Comparison of ENCODE assay signal across 11 cellular contexts in genomic region chr22:41668971-41669911, GRCh38. TPM values are rescaled to one million over a fixed set of nuclear protein-coding genes. Genes with fewer than 3 reads are reported as not detected.
DNase-seq lines count a peak whose midpoint lies in the region; ATAC-seq, FAIRE-seq and TF ChIP-seq lines count a peak whose summit lies in the region.
"Had no signal": no experiment of that assay in that cellular context is flagged by ENCODE, and none has a peak within 500 bp of the region (broad histone marks: within the 10 kb centered on the region; RNA-seq: fewer than 3 reads in every experiment).

No MANE protein-coding gene starts in this region.

- H3K4me1 ChIP-seq in GM12878 (ENCODE audit: control insufficient read depth, insufficient read depth, low read length): peaks cover 3% of the 10 kb centered on the region; the same call in 1 of the 2 replicates

- no peaks in the 10 kb centered on the region for H3K9me3 ChIP-seq in GM12878 (replicated peaks; ENCODE audit: control insufficient read depth, insufficient read depth, low read length)
- H3K9me3 ChIP-seq: thoracic aorta had no signal

- TF ChIP-seq EP300 in GM12878 (IDR thresholded peaks at IDR 0.05; ENCODE audit: borderline replicate concordance in 1 of 2, control insufficient read depth in 1 of 2, low read depth in 2 of 2, low read length in 2 of 2): no peak

- DNase-seq in AG10803 (ENCODE audit: low read depth) (peak; percentile 94), HFFc6 (peak; percentile 85), GM12878 (ENCODE audit: low read depth, low spot score) (no peak), memory B cell (ENCODE audit: low spot score in 2 of 2) (no peak), COR-L47 (lab: John Stamatoyannopoulos, UW) (no peak), GM19239 (ENCODE audit: insufficient read length, low spot score) (no peak)
- DNase-seq: NCI-H2029 treated with DMSO at 0.1 percent for 48 hours; stimulated activated CD4-positive, alpha-beta T cell treated with anti-CD3 and anti-CD28 coated beads, Interleukin-1b, Interleukin-23, amount 100 ng/mL, for 48 hours had no signal

- H3K4me3 Mint-ChIP-seq in HFFc6 (peak overlapping the region; percentile 38), memory B cell (peak overlapping the region; percentile 17)

- POLR2A ChIA-PET in GM12878 (lab: Charles Lee): interaction anchor here (0.6 to 0.9 kb wide), 2 partner anchors 18 to 384 kb away, joined by 3 read pairs; no protein-coding TSS in a partner anchor

- H3K36me3 ChIP-seq in GM12878 (ENCODE audit: control insufficient read depth in 2 of 2, insufficient read depth in 2 of 2, low read length in 1 of 2): peaks cover 11 to 17% of the 10 kb centered on the region in 2 experiments; a peak in 3 of 4 replicates

- H3K4me3 ChIP-seq in AG10803 (ENCODE audit: low read length) (no peak overlapping the region), GM12878 (no peak overlapping the region)
- H3K4me3 ChIP-seq: thoracic aorta had no signal

- H3K27me3 ChIP-seq in GM12878 (replicated peaks in 1 of 2; ENCODE audit: control insufficient read depth in 2 of 2, insufficient read depth in 2 of 2, low read length in 1 of 2): no peaks in the 10 kb centered on the region

- TF ChIP-seq CTCF in AG10803 (conservative IDR thresholded peaks at IDR 0.05; ENCODE audit: low read length): no peak
- no peak; the same call in 1 of the 2 replicates for TF ChIP-seq CTCF in HFFc6 (IDR thresholded peaks at IDR 0.05)
- TF ChIP-seq CTCF in GM12878 (IDR thresholded peaks at IDR 0.05 in 2 of 3, conservative IDR thresholded peaks at IDR 0.05 in 1 of 3; ENCODE audit: control insufficient read depth in 2 of 3, extremely low read depth in 1 of 3, insufficient read depth in 1 of 3, low read depth in 3 of 3, low read length in 3 of 3): no peak

- no peak overlapping the region for H3K27ac ChIP-seq in GM12878 (ENCODE audit: control insufficient read depth, insufficient read depth)
- H3K27ac ChIP-seq: thoracic aorta had no signal

- intact Hi-C loops in GM12878 (cut with micrococcal nuclease; ENCODE audit: unreplicated experiment): no loop called here

- peak overlapping the region; percentile 89 for H3K27ac Mint-ChIP-seq in HFFc6
- H3K27ac Mint-ChIP-seq in memory B cell: no peak overlapping the region

- H3K4me1 Mint-ChIP-seq in HFFc6 (ENCODE audit: low read depth): peaks cover 55% of the 10 kb centered on the region
- H3K4me1 Mint-ChIP-seq in memory B cell: peaks cover 2% of the 10 kb centered on the region

- WGBS in GM12878 (ENCODE audit: insufficient coverage, insufficient replicate concordance, low lambda C conversion rate, missing lambda C conversion rate): 86% methylated on average over 21 of the region's 21 CpGs

- TF ChIP-seq POLR2A in GM12878 (IDR thresholded peaks at IDR 0.05; ENCODE audit: low read depth, low read length): no peak

- in situ Hi-C loops in GM12878 (cut with MboI): no loop called here

- H3K4me2 ChIP-seq in GM12878 (ENCODE audit: control insufficient read depth, insufficient read depth): no peak overlapping the region

- TF ChIP-seq RAD21 in GM12878 (IDR thresholded peaks at IDR 0.05; ENCODE audit: insufficient read depth, low read depth, low read length): no peak

- H3K27me3 Mint-ChIP-seq in HFFc6 (ENCODE audit: insufficient read depth) (peaks cover 3% of the 10 kb centered on the region), memory B cell (no peaks in the 10 kb centered on the region)

- H3K36me3 Mint-ChIP-seq in HFFc6 (ENCODE audit: low read depth): peaks cover 12% of the 10 kb centered on the region
- H3K36me3 Mint-ChIP-seq in memory B cell: peaks cover 3% of the 10 kb centered on the region

- CTCF ChIA-PET in GM12878 (lab: Yijun Ruan, JAX): interaction anchor here (0.5 kb wide), 1 partner anchor 36 kb away, joined by 3 read pairs; no protein-coding TSS in a partner anchor

- SMC1A ChIA-PET in GM12878 (lab: Charles Lee; ENCODE audit: uncharacterized antibody, unreplicated experiment): no interaction called here

- no peaks in the 10 kb centered on the region for H3K79me2 ChIP-seq in GM12878 (ENCODE audit: control insufficient read depth, insufficient read depth, low read length)

- H2AFZ ChIP-seq in GM12878 (ENCODE audit: control insufficient read depth, low read depth, low read length): no peak overlapping the region

- H3K9me3 Mint-ChIP-seq in HFFc6 (no peaks in the 10 kb centered on the region), memory B cell (no peaks in the 10 kb centered on the region)

- H4K20me1 ChIP-seq in GM12878 (ENCODE audit: control insufficient read depth, insufficient read depth): no peaks in the 10 kb centered on the region

- BruUV-seq in GM12878 (replicated peaks; lab: Mats Ljungman, UMichigan): TSS peak; percentile 57

- ATAC-seq in GM12878: no peak
- ATAC-seq in memory B cell (ENCODE audit: low read depth): no peak
- no peak for ATAC-seq in HG03432 (IDR thresholded peaks at IDR 0.05; ENCODE audit: unreplicated experiment)
- no peak for ATAC-seq in GM18870 (IDR thresholded peaks at IDR 0.05; ENCODE audit: unreplicated experiment)

- FAIRE-seq in GM12878 (lab: Jason Lieb, UNC) (no peak), GM19239 (lab: Jason Lieb, UNC) (no peak)

- RAD21 ChIA-PET in GM12878 (lab: Charles Lee; ENCODE audit: unreplicated experiment): interaction anchor here (0.6 kb wide), 1 partner anchor 14 kb away, joined by 4 read pairs; no protein-coding TSS in a partner anchor

- no peak overlapping the region for H3K9ac ChIP-seq in GM12878 (ENCODE audit: control insufficient read depth, insufficient read depth, low read length)

RNA-seq across cellular contexts. Expression of gene SNU13, which starts 19.4 kb away (rescaled TPM):
- 100 to 1,000 TPM; 208 to 263 (median 234) TPM for total RNA-seq in HFFc6 (2021; fragmentation: NEBNext Ultra II Directional; extraction: Animal tissue kit (Norgen Biotek cat#: 25700))
- 43.0 and 51.7 TPM in 2 replicates for total RNA-seq in GM12878 (2013; cell fraction: nucleolus; rRNA removed)
- total RNA-seq in GM12878 (2014; rRNA removed): 196 and 204 TPM in 2 replicates
- 153 and 157 TPM in 2 replicates for total RNA-seq in GM12878 (2014; rRNA removed; fragmentation: Illumina TruSeq; extraction: Trizol)
- total RNA-seq in GM12878 (2021): 232 and 236 TPM in 2 replicates
- polyA plus RNA-seq in GM12878 (2011; ENCODE audit: low read depth): 192 TPM
- polyA plus RNA-seq in GM12878 (2011; rRNA removed): 158 and 265 TPM in 2 replicates
- polyA plus RNA-seq in GM12878 (2011; cell fraction: cytosol; rRNA removed): 270 and 433 TPM in 2 replicates
- 170 and 206 TPM in 2 replicates for polyA plus RNA-seq in GM12878 (2011; cell fraction: nucleus; rRNA removed)
- 142 and 149 TPM in 2 replicates for polyA plus RNA-seq in GM12878 (2012)
- polyA plus RNA-seq in GM12878 (2014; fragmentation: Illumina TruSeq; extraction: Trizol): 123 and 211 TPM in 2 replicates
- polyA plus RNA-seq in GM12878 (2014; fragmentation: Nextera tagmentation; extraction: Ambion mirVana): 100 to 1,000 TPM; 611 to 870 TPM
- 246 and 249 TPM in 2 replicates for polyA plus RNA-seq in GM12878 (2014; rRNA removed)
- 100 to 1,000 TPM; 457 to 472 TPM for polyA plus RNA-seq in GM12878 (2016; fragmentation: Nextera tagmentation; extraction: Ambion mirVana)
- polyA minus RNA-seq in GM12878 (2011; rRNA and poly(A)+ RNA removed): 105 and 142 TPM in 2 replicates
- polyA minus RNA-seq in GM12878 (2011; cell fraction: cytosol; rRNA and poly(A)+ RNA removed): 37.7 and 51.7 TPM in 2 replicates
- polyA minus RNA-seq in GM12878 (2011; cell fraction: nucleus; rRNA and poly(A)+ RNA removed): 27.7 and 41.9 TPM in 2 replicates

RNA-seq across cellular contexts. Expression of gene MEI1, which starts 30.1 kb away (rescaled TPM):
- under 1 TPM in 4 of 6 experiments, not detected in 2; 0.24 to 0.53 (median 0.34) TPM for total RNA-seq in HFFc6 (2021; fragmentation: NEBNext Ultra II Directional; extraction: Animal tissue kit (Norgen Biotek cat#: 25700))
- 33.1 and 40.8 TPM in 2 replicates for total RNA-seq in GM12878 (2013; cell fraction: nucleolus; rRNA removed)
- total RNA-seq in GM12878 (2014; rRNA removed): 33.4 and 42.2 TPM in 2 replicates
- 28.1 and 30.3 TPM in 2 replicates for total RNA-seq in GM12878 (2014; rRNA removed; fragmentation: Illumina TruSeq; extraction: Trizol)
- total RNA-seq in GM12878 (2021): 31.0 and 33.1 TPM in 2 replicates
- 49.4 TPM for polyA plus RNA-seq in GM12878 (2011; ENCODE audit: low read depth)
- polyA plus RNA-seq in GM12878 (2011; rRNA removed): 30.6 and 33.9 TPM in 2 replicates
- 47.3 and 55.1 TPM in 2 replicates for polyA plus RNA-seq in GM12878 (2011; cell fraction: cytosol; rRNA removed)
- 44.9 and 61.2 TPM in 2 replicates for polyA plus RNA-seq in GM12878 (2011; cell fraction: nucleus; rRNA removed)
- 45.8 and 48.1 TPM in 2 replicates for polyA plus RNA-seq in GM12878 (2012)
- polyA plus RNA-seq in GM12878 (2014; fragmentation: Illumina TruSeq; extraction: Trizol): 19.2 and 27.9 TPM in 2 replicates
- 10 to 100 TPM; 32.3 to 37.7 TPM for polyA plus RNA-seq in GM12878 (2014; fragmentation: Nextera tagmentation; extraction: Ambion mirVana)
- 44.8 and 47.3 TPM in 2 replicates for polyA plus RNA-seq in GM12878 (2014; rRNA removed)
- 10 to 100 TPM; 48.8 to 48.9 TPM for polyA plus RNA-seq in GM12878 (2016; fragmentation: Nextera tagmentation; extraction: Ambion mirVana)
- 25.2 and 39.6 TPM in 2 replicates for polyA minus RNA-seq in GM12878 (2011; rRNA and poly(A)+ RNA removed)
- 7.6 and 14.7 TPM in 2 replicates for polyA minus RNA-seq in GM12878 (2011; cell fraction: cytosol; rRNA and poly(A)+ RNA removed)
- 21.6 and 23.9 TPM in 2 replicates for polyA minus RNA-seq in GM12878 (2011; cell fraction: nucleus; rRNA and poly(A)+ RNA removed)

RNA-seq across cellular contexts. Expression of gene XRCC6, which starts 48.1 kb away (rescaled TPM):
- total RNA-seq in HFFc6 (2021; fragmentation: NEBNext Ultra II Directional; extraction: Animal tissue kit (Norgen Biotek cat#: 25700)): 100 to 1,000 TPM; 324 to 395 (median 373) TPM
- 96.7 and 104 TPM in 2 replicates for total RNA-seq in GM12878 (2013; cell fraction: nucleolus; rRNA removed)
- total RNA-seq in GM12878 (2014; rRNA removed): 360 and 389 TPM in 2 replicates
- total RNA-seq in GM12878 (2014; rRNA removed; fragmentation: Illumina TruSeq; extraction: Trizol): 370 and 398 TPM in 2 replicates
- total RNA-seq in GM12878 (2021): 331 and 336 TPM in 2 replicates
- polyA plus RNA-seq in GM12878 (2011; ENCODE audit: low read depth): 212 TPM
- 212 and 219 TPM in 2 replicates for polyA plus RNA-seq in GM12878 (2011; rRNA removed)
- polyA plus RNA-seq in GM12878 (2011; cell fraction: cytosol; rRNA removed): 181 and 199 TPM in 2 replicates
- 88.3 and 142 TPM in 2 replicates for polyA plus RNA-seq in GM12878 (2011; cell fraction: nucleus; rRNA removed)
- polyA plus RNA-seq in GM12878 (2012): 229 and 278 TPM in 2 replicates
- 443 and 471 TPM in 2 replicates for polyA plus RNA-seq in GM12878 (2014; fragmentation: Illumina TruSeq; extraction: Trizol)
- 100 to 1,000 TPM; 186 to 334 TPM for polyA plus RNA-seq in GM12878 (2014; fragmentation: Nextera tagmentation; extraction: Ambion mirVana)
- 327 and 336 TPM in 2 replicates for polyA plus RNA-seq in GM12878 (2014; rRNA removed)
- polyA plus RNA-seq in GM12878 (2016; fragmentation: Nextera tagmentation; extraction: Ambion mirVana): 100 to 1,000 TPM; 683 to 718 TPM
- 120 and 121 TPM in 2 replicates for polyA minus RNA-seq in GM12878 (2011; rRNA and poly(A)+ RNA removed)
- polyA minus RNA-seq in GM12878 (2011; cell fraction: cytosol; rRNA and poly(A)+ RNA removed): 46.4 and 59.8 TPM in 2 replicates
- polyA minus RNA-seq in GM12878 (2011; cell fraction: nucleus; rRNA and poly(A)+ RNA removed): 14.6 and 23.8 TPM in 2 replicates

RNA-seq across cellular contexts. Expression of gene DESI1, which starts 48.4 kb away (rescaled TPM):
- total RNA-seq in HFFc6 (2021; fragmentation: NEBNext Ultra II Directional; extraction: Animal tissue kit (Norgen Biotek cat#: 25700)): 10 to 100 TPM; 41.4 to 53.3 (median 46.1) TPM
- total RNA-seq in GM12878 (2013; cell fraction: nucleolus; rRNA removed): 45.5 and 55.8 TPM in 2 replicates
- total RNA-seq in GM12878 (2014; rRNA removed) (30.8 and 31.2 TPM in 2 replicates), GM12878 (2014; rRNA removed; fragmentation: Illumina TruSeq; extraction: Trizol) (32.8 and 37.1 TPM in 2 replicates), GM12878 (2021) (48.2 and 51.7 TPM in 2 replicates)
- polyA plus RNA-seq in GM12878 (2011; ENCODE audit: low read depth): 13.5 TPM
- polyA plus RNA-seq in GM12878 (2011; rRNA removed) (29.4 and 33.7 TPM in 2 replicates), GM12878 (2014; fragmentation: Illumina TruSeq; extraction: Trizol) (48.1 and 51.7 TPM in 2 replicates), GM12878 (2014; fragmentation: Nextera tagmentation; extraction: Ambion mirVana) (10 to 100 TPM in 1 of 2 experiments, 1 to 10 TPM in 1; 8.0 to 17.2 TPM), GM12878 (2014; rRNA removed) (44.0 and 46.4 TPM in 2 replicates), GM12878 (2016; fragmentation: Nextera tagmentation; extraction: Ambion mirVana) (10 to 100 TPM; 76.3 to 76.8 TPM)
- polyA plus RNA-seq in GM12878 (2011; cell fraction: cytosol; rRNA removed): 35.2 and 38.2 TPM in 2 replicates
- polyA plus RNA-seq in GM12878 (2011; cell fraction: nucleus; rRNA removed): 59.5 and 65.2 TPM in 2 replicates
- polyA plus RNA-seq in GM12878 (2012): 22.4 and 22.5 TPM in 2 replicates
- polyA minus RNA-seq in GM12878 (2011; rRNA and poly(A)+ RNA removed): 34.8 and 40.6 TPM in 2 replicates
- 11.0 and 15.1 TPM in 2 replicates for polyA minus RNA-seq in GM12878 (2011; cell fraction: cytosol; rRNA and poly(A)+ RNA removed)
- 17.3 and 32.5 TPM in 2 replicates for polyA minus RNA-seq in GM12878 (2011; cell fraction: nucleus; rRNA and poly(A)+ RNA removed)

Comparison
In these comparisons a context has a peak if more than half of its experiments do, and no peak if none do; other contexts are left out.
1. DNase-seq: peak in AG10803 (single experiment) and HFFc6 (single experiment); none in GM12878 (single experiment), memory B cell (0 of 2), COR-L47 (single experiment) and GM19239 (single experiment).
2. RNA of gene MEI1, which starts 30.1 kb away (total RNA-seq): 28.1 to 42.2 TPM in GM12878; 0.24 to 0.53 TPM in HFFc6; every median in the first group is over 10 times any median in the second.